Comparison of ENCODE assay signal across 31 cellular contexts in the genomic region with DNA sequence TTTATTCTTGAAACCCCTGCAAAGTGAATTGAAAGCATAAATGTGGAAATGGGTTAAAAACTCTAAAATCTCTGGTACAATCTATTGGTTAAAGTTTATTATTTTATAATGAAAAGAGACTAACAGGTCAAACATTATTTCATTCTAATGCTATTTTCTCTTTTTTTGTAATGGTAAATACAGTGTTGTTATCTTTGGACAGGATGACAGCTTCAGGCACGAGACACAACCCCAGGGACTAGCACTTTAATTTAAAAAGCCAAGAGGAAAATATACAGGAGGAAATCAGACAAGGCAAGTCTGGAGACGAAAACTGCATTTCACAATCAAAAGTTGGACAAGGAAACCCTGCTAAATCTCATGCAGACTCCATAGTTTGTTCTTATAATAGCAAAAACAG.
"Had no signal": no experiment of that assay in that cellular context is flagged by ENCODE, and none has a peak within 500 bp of the region (broad histone marks: within the 10 kb centered on the region; RNA-seq: fewer than 3 reads in every experiment).

No MANE protein-coding gene starts in this region.

- H3K4me3 Mint-ChIP-seq: activated CD4-positive, alpha-beta memory T cell treated with anti-CD3 and anti-CD28 coated beads for 36 hours; activated CD4-positive, alpha-beta T cell treated with anti-CD3 and anti-CD28 coated beads for 36 hours; activated CD4-positive, alpha-beta T cell treated with anti-CD3 and anti-CD28 coated beads, Interleukin-2, amount 10 ng/mL, durations not matched to agents 24 days and 14 days; activated CD8-positive, alpha-beta memory T cell treated with anti-CD3 and anti-CD28 coated beads, Interleukin-2, amount 10 ng/mL, durations not matched to agents 7 days and 5 days; activated CD8-positive, alpha-beta T cell treated with anti-CD3 and anti-CD28 coated beads, Interleukin-2, amount 10 ng/mL, durations not matched to agents 7 days and 5 days; activated naive CD4-positive, alpha-beta T cell treated with anti-CD3 and anti-CD28 coated beads for 36 hours; activated naive CD4-positive, alpha-beta T cell treated with anti-CD3 and anti-CD28 coated beads, Interleukin-2, amount 50 U/mL, for 24 hours; activated naive CD8-positive, alpha-beta T cell treated with anti-CD3 and anti-CD28 coated beads for 36 hours; activated naive CD8-positive, alpha-beta T cell treated with anti-CD3 and anti-CD28 coated beads, Interleukin-2, amount 50 U/mL, for 24 hours; activated T-helper 1 cell treated with anti-CD3 and anti-CD28 coated beads, Interleukin-12 subunit alpha, Interleukin-12 subunit beta, Interleukin-2, Interleukin-4 antibody, amounts not matched to agents 30 ng/mL and 10 ng/mL and 1 ng/mL, durations not matched to agents 14 hours and 24 hours and 36 hours; T-helper 17 cell; T-helper 2 cell treated with Interferon-gamma antibody and Interleukin-4, amounts not matched to agents 5 μg/mL and 100 μg/mL, for 36 hours had no signal

- H3K27ac ChIP-seq: adrenal gland, body of pancreas, gastroesophageal sphincter, heart right ventricle had no signal

- H3K9me3 Mint-ChIP-seq: activated CD4-positive, alpha-beta T cell treated with anti-CD3 and anti-CD28 coated beads, Interleukin-2, amount 10 ng/mL, durations not matched to agents 24 days and 14 days had no signal

- H3K27me3 ChIP-seq: adrenal gland, body of pancreas, gastroesophageal sphincter, heart right ventricle had no signal

- H3K27me3 Mint-ChIP-seq: activated CD4-positive, alpha-beta memory T cell treated with anti-CD3 and anti-CD28 coated beads for 36 hours; activated CD4-positive, alpha-beta T cell treated with anti-CD3 and anti-CD28 coated beads for 36 hours; activated CD4-positive, alpha-beta T cell treated with anti-CD3 and anti-CD28 coated beads, Interleukin-2, amount 10 ng/mL, durations not matched to agents 24 days and 14 days; activated CD8-positive, alpha-beta memory T cell treated with anti-CD3 and anti-CD28 coated beads, Interleukin-2, amount 10 ng/mL, durations not matched to agents 7 days and 5 days; activated naive CD4-positive, alpha-beta T cell treated with anti-CD3 and anti-CD28 coated beads, Interleukin-2, amount 50 U/mL, for 24 hours; activated naive CD8-positive, alpha-beta T cell treated with anti-CD3 and anti-CD28 coated beads for 36 hours; activated naive CD8-positive, alpha-beta T cell treated with anti-CD3 and anti-CD28 coated beads, Interleukin-2, amount 50 U/mL, for 24 hours; T-helper 17 cell had no signal

- DNase-seq: activated CD4-positive, alpha-beta memory T cell treated with anti-CD3 and anti-CD28 coated beads for 36 hours; activated CD4-positive, alpha-beta T cell treated with anti-CD3 and anti-CD28 coated beads for 36 hours; activated CD4-positive, alpha-beta T cell treated with anti-CD3 and anti-CD28 coated beads, Interleukin-2, amount 10 ng/mL, durations not matched to agents 24 days and 14 days; activated CD4-positive, CD25-positive, alpha-beta regulatory T cell; activated CD4-positive, CD25-positive, alpha-beta regulatory T cell treated with anti-CD3 and anti-CD28 coated beads, Interleukin-2, amount 50 U/mL, for 72 hours; activated CD8-positive, alpha-beta memory T cell treated with anti-CD3 and anti-CD28 coated beads, Interleukin-2, amount 10 ng/mL, durations not matched to agents 7 days and 5 days; activated CD8-positive, alpha-beta memory T cell treated with anti-CD3 and anti-CD28 coated beads, Interleukin-2, amount 50 U/mL, for 4 hours; activated CD8-positive, alpha-beta T cell treated with anti-CD3 and anti-CD28 coated beads, Interleukin-2, amount 10 ng/mL, durations not matched to agents 7 days and 5 days; activated effector memory CD4-positive, alpha-beta T cell treated with anti-CD3 and anti-CD28 coated beads, Interleukin-2, amount 50 U/mL, for 16 hours; activated naive CD4-positive, alpha-beta T cell treated with anti-CD3 and anti-CD28 coated beads for 36 hours; activated naive CD8-positive, alpha-beta T cell treated with anti-CD3 and anti-CD28 coated beads for 36 hours; activated naive CD8-positive, alpha-beta T cell treated with anti-CD3 and anti-CD28 coated beads, Interleukin-2, amount 50 U/mL, for 24 hours; activated T-cell treated with anti-CD3 and anti-CD28 coated beads, Interleukin-2, amount 50 U/mL, for 1 hour; activated T-cell treated with anti-CD3 and anti-CD28 coated beads, Interleukin-2, amount 50 U/mL, for 48 hours; adrenal gland; amygdala; aorta; body of pancreas; caudate nucleus; effector CD8-positive, alpha-beta T cell; foreskin melanocyte; heart right ventricle; T-helper 1 cell; T-helper 17 cell; T1000 had no signal

- H3K4me1 ChIP-seq: adrenal gland, body of pancreas, gastroesophageal sphincter had no signal

- H3K4me1 Mint-ChIP-seq: activated CD4-positive, alpha-beta T cell treated with anti-CD3 and anti-CD28 coated beads for 36 hours; activated CD4-positive, alpha-beta T cell treated with anti-CD3 and anti-CD28 coated beads, Interleukin-2, amount 10 ng/mL, durations not matched to agents 24 days and 14 days; activated CD8-positive, alpha-beta memory T cell treated with anti-CD3 and anti-CD28 coated beads, Interleukin-2, amount 10 ng/mL, durations not matched to agents 7 days and 5 days; activated naive CD4-positive, alpha-beta T cell treated with anti-CD3 and anti-CD28 coated beads, Interleukin-2, amount 50 U/mL, for 24 hours; activated naive CD8-positive, alpha-beta T cell treated with anti-CD3 and anti-CD28 coated beads for 36 hours; activated naive CD8-positive, alpha-beta T cell treated with anti-CD3 and anti-CD28 coated beads, Interleukin-2, amount 50 U/mL, for 24 hours; T-helper 17 cell had no signal

- H3K27ac Mint-ChIP-seq: activated CD4-positive, alpha-beta memory T cell treated with anti-CD3 and anti-CD28 coated beads for 36 hours; activated CD4-positive, alpha-beta T cell treated with anti-CD3 and anti-CD28 coated beads for 36 hours; activated CD4-positive, alpha-beta T cell treated with anti-CD3 and anti-CD28 coated beads, Interleukin-2, amount 10 ng/mL, durations not matched to agents 24 days and 14 days; activated CD8-positive, alpha-beta memory T cell treated with anti-CD3 and anti-CD28 coated beads, Interleukin-2, amount 10 ng/mL, durations not matched to agents 7 days and 5 days; activated CD8-positive, alpha-beta T cell treated with anti-CD3 and anti-CD28 coated beads, Interleukin-2, amount 10 ng/mL, durations not matched to agents 7 days and 5 days; activated naive CD4-positive, alpha-beta T cell treated with anti-CD3 and anti-CD28 coated beads for 36 hours; activated naive CD4-positive, alpha-beta T cell treated with anti-CD3 and anti-CD28 coated beads, Interleukin-2, amount 50 U/mL, for 24 hours; activated naive CD8-positive, alpha-beta T cell treated with anti-CD3 and anti-CD28 coated beads for 36 hours; activated naive CD8-positive, alpha-beta T cell treated with anti-CD3 and anti-CD28 coated beads, Interleukin-2, amount 50 U/mL, for 24 hours; activated T-helper 1 cell treated with anti-CD3 and anti-CD28 coated beads, Interleukin-12 subunit alpha, Interleukin-12 subunit beta, Interleukin-2, Interleukin-4 antibody, amounts not matched to agents 30 ng/mL and 10 ng/mL and 1 ng/mL, durations not matched to agents 14 hours and 24 hours and 36 hours; activated T-helper 2 cell treated with anti-CD3 and anti-CD28 coated beads, Interferon-gamma antibody, Interleukin-2, Interleukin-4, amounts not matched to agents 10 μg/mL and 5 μg/mL and 100 μg/mL, durations not matched to agents 14 hours and 24 hours and 36 hours; T-helper 17 cell; T-helper 2 cell treated with Interferon-gamma antibody and Interleukin-4, amounts not matched to agents 5 μg/mL and 100 μg/mL, for 36 hours had no signal

- H3K36me3 Mint-ChIP-seq: activated CD4-positive, alpha-beta memory T cell treated with anti-CD3 and anti-CD28 coated beads for 36 hours; activated CD8-positive, alpha-beta memory T cell treated with anti-CD3 and anti-CD28 coated beads, Interleukin-2, amount 10 ng/mL, durations not matched to agents 7 days and 5 days; activated naive CD4-positive, alpha-beta T cell treated with anti-CD3 and anti-CD28 coated beads, Interleukin-2, amount 50 U/mL, for 24 hours; activated naive CD8-positive, alpha-beta T cell treated with anti-CD3 and anti-CD28 coated beads for 36 hours had no signal

- H3K4me3 ChIP-seq: adrenal gland, body of pancreas, gastroesophageal sphincter, heart right ventricle had no signal

- ATAC-seq: activated CD4-positive, alpha-beta T cell treated with anti-CD3 and anti-CD28 coated beads for 36 hours; activated CD8-positive, alpha-beta memory T cell treated with anti-CD3 and anti-CD28 coated beads, Interleukin-2, amount 10 ng/mL, durations not matched to agents 7 days and 5 days; activated CD8-positive, alpha-beta T cell treated with anti-CD3 and anti-CD28 coated beads, Interleukin-2, amount 10 ng/mL, durations not matched to agents 7 days and 5 days; activated naive CD8-positive, alpha-beta T cell treated with anti-CD3 and anti-CD28 coated beads, Interleukin-2, amount 50 U/mL, for 24 hours; body of pancreas; esophagus mucosa; gastroesophageal sphincter; heart right ventricle; T-helper 17 cell had no signal

- H3K36me3 ChIP-seq: adrenal gland, gastroesophageal sphincter, heart right ventricle had no signal

- H3K9me3 ChIP-seq: adrenal gland, body of pancreas, gastroesophageal sphincter had no signal
